ENCODE assay signal across 1 cellular context in genomic region chr12:3152892-3153291, GRCh38.
TF ChIP-seq lines count a peak whose summit lies in the region.

No MANE protein-coding gene starts in this region.

TF ChIP-seq in GM23338, 12 proteins besides CTCF, POLR2A, EP300 and RAD21 (continued from another document):
- TF ChIP-seq ZNF462 (CRISPR knock-in tag; IDR thresholded peaks at IDR 0.05): no peak
- TF ChIP-seq, protein P1, sequence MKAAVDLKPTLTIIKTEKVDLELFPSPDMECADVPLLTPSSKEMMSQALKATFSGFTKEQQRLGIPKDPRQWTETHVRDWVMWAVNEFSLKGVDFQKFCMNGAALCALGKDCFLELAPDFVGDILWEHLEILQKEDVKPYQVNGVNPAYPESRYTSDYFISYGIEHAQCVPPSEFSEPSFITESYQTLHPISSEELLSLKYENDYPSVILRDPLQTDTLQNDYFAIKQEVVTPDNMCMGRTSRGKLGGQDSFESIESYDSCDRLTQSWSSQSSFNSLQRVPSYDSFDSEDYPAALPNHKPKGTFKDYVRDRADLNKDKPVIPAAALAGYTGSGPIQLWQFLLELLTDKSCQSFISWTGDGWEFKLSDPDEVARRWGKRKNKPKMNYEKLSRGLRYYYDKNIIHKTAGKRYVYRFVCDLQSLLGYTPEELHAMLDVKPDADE (IDR thresholded peaks at IDR 0.05): no peak
- TF ChIP-seq, protein P2, sequence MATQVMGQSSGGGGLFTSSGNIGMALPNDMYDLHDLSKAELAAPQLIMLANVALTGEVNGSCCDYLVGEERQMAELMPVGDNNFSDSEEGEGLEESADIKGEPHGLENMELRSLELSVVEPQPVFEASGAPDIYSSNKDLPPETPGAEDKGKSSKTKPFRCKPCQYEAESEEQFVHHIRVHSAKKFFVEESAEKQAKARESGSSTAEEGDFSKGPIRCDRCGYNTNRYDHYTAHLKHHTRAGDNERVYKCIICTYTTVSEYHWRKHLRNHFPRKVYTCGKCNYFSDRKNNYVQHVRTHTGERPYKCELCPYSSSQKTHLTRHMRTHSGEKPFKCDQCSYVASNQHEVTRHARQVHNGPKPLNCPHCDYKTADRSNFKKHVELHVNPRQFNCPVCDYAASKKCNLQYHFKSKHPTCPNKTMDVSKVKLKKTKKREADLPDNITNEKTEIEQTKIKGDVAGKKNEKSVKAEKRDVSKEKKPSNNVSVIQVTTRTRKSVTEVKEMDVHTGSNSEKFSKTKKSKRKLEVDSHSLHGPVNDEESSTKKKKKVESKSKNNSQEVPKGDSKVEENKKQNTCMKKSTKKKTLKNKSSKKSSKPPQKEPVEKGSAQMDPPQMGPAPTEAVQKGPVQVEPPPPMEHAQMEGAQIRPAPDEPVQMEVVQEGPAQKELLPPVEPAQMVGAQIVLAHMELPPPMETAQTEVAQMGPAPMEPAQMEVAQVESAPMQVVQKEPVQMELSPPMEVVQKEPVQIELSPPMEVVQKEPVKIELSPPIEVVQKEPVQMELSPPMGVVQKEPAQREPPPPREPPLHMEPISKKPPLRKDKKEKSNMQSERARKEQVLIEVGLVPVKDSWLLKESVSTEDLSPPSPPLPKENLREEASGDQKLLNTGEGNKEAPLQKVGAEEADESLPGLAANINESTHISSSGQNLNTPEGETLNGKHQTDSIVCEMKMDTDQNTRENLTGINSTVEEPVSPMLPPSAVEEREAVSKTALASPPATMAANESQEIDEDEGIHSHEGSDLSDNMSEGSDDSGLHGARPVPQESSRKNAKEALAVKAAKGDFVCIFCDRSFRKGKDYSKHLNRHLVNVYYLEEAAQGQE (IDR thresholded peaks at IDR 0.05; ENCODE audit: unreplicated experiment): no peak
